ENCODE assay signal across 19 cellular contexts in the genomic region with DNA sequence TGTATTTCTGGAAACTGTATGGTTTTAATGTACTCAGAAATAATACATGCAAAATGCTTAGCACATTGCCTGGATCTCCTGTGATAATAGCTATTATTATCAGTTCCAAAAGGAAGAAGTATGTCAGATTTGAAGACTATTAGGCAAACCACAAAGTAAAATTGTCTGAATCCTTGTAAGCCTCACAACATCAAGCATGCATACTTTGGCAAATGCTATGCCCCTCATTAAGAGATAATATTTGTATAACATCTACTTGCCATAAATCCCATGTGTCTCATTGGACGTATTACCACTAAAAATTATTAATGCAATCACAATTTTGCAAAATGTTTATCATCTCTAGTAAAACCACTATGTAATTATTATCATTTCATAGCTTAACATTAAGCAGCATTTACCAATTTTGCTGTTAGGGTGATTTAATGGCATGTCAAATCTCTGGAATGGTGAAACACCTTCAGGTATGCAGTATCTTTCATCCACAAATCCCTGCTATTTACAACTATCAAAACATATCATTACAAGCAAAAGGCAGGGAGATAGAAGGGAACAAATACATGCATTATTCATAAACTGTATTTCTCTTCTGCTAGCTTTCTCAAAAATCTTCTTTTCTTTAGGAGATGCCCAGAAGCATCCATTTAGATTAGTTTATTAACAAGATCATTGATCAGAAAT.
"Had no signal": no experiment of that assay in that cellular context is flagged by ENCODE, and none has a peak within 500 bp of the region (broad histone marks: within the 10 kb centered on the region; RNA-seq: fewer than 3 reads in every experiment).

No MANE protein-coding gene starts in this region.

- ATAC-seq: effector memory CD8-positive, alpha-beta T cell; foreskin keratinocyte; gastroesophageal sphincter; heart left ventricle; left cardiac atrium; left lung; left ventricle myocardium superior; lower lobe of right lung; mucosa of descending colon had no signal

- FAIRE-seq: endometrium, islet of Langerhans, keratinocyte had no signal

- DNase-seq: colonic mucosa; cortex of kidney; effector CD8-positive, alpha-beta T cell; effector memory CD8-positive, alpha-beta T cell; endodermal cell; erythroblast; foreskin keratinocyte; heart left ventricle; left cardiac atrium; left lung; left ventricle myocardium superior; lower lobe of right lung; mesenchymal stem cell; mucosa of descending colon; naive B cell had no signal
